ENCODE assay signal across 24 cellular contexts in genomic region chr15:86608461-86608860, GRCh38.
DNase-seq lines count a peak whose midpoint lies in the region; ATAC-seq and TF ChIP-seq lines count a peak whose summit lies in the region.
"Had no signal": no experiment of that assay in that cellular context is flagged by ENCODE, and none has a peak within 500 bp of the region (broad histone marks: within the 10 kb centered on the region; RNA-seq: fewer than 3 reads in every experiment).

No MANE protein-coding gene starts in this region.

- H3K27ac Mint-ChIP-seq in WTC11 = no peak overlapping the region
- H3K27ac Mint-ChIP-seq in stimulated activated naive CD8-positive, alpha-beta T cell treated with anti-CD3 and anti-CD28 coated beads, Interleukin-15, amount 100 ng/mL, for 72 hours = no peak overlapping the region
- H3K27ac Mint-ChIP-seq: activated CD8-positive, alpha-beta T cell treated with anti-CD3 and anti-CD28 coated beads for 36 hours; activated naive CD8-positive, alpha-beta T cell treated with anti-CD3 and anti-CD28 coated beads for 36 hours; CD8-positive, alpha-beta memory T cell; effector memory CD8-positive, alpha-beta T cell; stimulated activated memory B cell treated with anti-CD40 and anti-IgM and Interleukin-4, amounts not matched to agents 10 μg/mL and 1 μg/mL and 100 μg/mL, for 72 hours; T-cell had no signal

- no peaks in the 10 kb centered on the region; the same call in 1 of the 2 replicates for H3K27me3 Mint-ChIP-seq in WTC11 (ENCODE audit: low read depth)
- no peaks in the 10 kb centered on the region for H3K27me3 Mint-ChIP-seq in stimulated activated naive CD8-positive, alpha-beta T cell treated with anti-CD3 and anti-CD28 coated beads, Interleukin-15, amount 100 ng/mL, for 72 hours
- H3K27me3 Mint-ChIP-seq: activated CD8-positive, alpha-beta T cell treated with anti-CD3 and anti-CD28 coated beads for 36 hours; activated naive CD8-positive, alpha-beta T cell treated with anti-CD3 and anti-CD28 coated beads for 36 hours; stimulated activated memory B cell treated with anti-CD40 and anti-IgM and Interleukin-4, amounts not matched to agents 10 μg/mL and 1 μg/mL and 100 μg/mL, for 72 hours; T-cell had no signal

- intact Hi-C loops in Right ventricle myocardium inferior (cut with DNase I) (no loop called here), right cardiac atrium (cut with DNase I) (no loop called here), esophagus muscularis mucosa (cut with DNase I) (no loop called here), posterior vena cava (cut with DNase I) (no loop called here)

- TF ChIP-seq EP300 in esophagus muscularis mucosa (IDR thresholded peaks at IDR 0.05) = no peak

- CTCF ChIA-PET in WTC11 (lab: Charles Lee) = no interaction called here

- no peak overlapping the region for H3K27ac ChIP-seq in right atrium auricular region
- no peak overlapping the region for H3K27ac ChIP-seq in right cardiac atrium (ENCODE audit: low read length)
- H3K27ac ChIP-seq in esophagus muscularis mucosa (replicated peaks in 1 of 4) = no peak overlapping the region
- H3K27ac ChIP-seq: A549, KMS-11, spleen, upper lobe of left lung had no signal

- WGBS in right cardiac atrium = 22% methylated on average over 3 of the region's 3 CpGs
- WGBS in esophagus muscularis mucosa = 59% methylated on average over 2 of the region's 3 CpGs

- DNase-seq in Right ventricle myocardium inferior (ENCODE audit: missing footprints) (peak; percentile 71), right atrium auricular region (ENCODE audit: low spot score) (no peak), WTC11 (ENCODE audit: low spot score) (no peak), right cardiac atrium (peak; percentile 51 to 77 (median 64)), esophagus muscularis mucosa (ENCODE audit: extremely low spot score) (no peak), posterior vena cava (ENCODE audit: low spot score) (no peak)
- no peak for DNase-seq in stimulated activated naive CD8-positive, alpha-beta T cell treated with anti-CD3 and anti-CD28 coated beads, Interleukin-15, amount 100 ng/mL, for 72 hours
- DNase-seq in NK-92 treated with Interleukin-12 subunit alpha and Interleukin-12 subunit beta, amount 100 ng/mL, for 24 hours (lab: John Stamatoyannopoulos, UW) = no peak
- DNase-seq: activated CD8-positive, alpha-beta T cell treated with anti-CD3 and anti-CD28 coated beads for 36 hours; activated naive CD8-positive, alpha-beta T cell treated with anti-CD3 and anti-CD28 coated beads for 36 hours; activated T-cell treated with anti-CD3 and anti-CD28 coated beads, Interleukin-2, amount 50 U/mL, for 48 hours; CD8-positive, alpha-beta memory T cell; effector memory CD8-positive, alpha-beta T cell; left cardiac atrium; NCI-H187; NCI-H526 treated with DMSO at 0.1 percent for 48 hours; spleen; T-cell; upper lobe of left lung had no signal

- H3K4me3 ChIP-seq in right atrium auricular region = no peak overlapping the region
- H3K4me3 ChIP-seq in right cardiac atrium (ENCODE audit: low read length) = no peak overlapping the region
- H3K4me3 ChIP-seq in esophagus muscularis mucosa = no peak overlapping the region
- H3K4me3 ChIP-seq: A549, GM12878, spleen, upper lobe of left lung had no signal

- H3K36me3 Mint-ChIP-seq in WTC11 = peaks cover 13% of the 10 kb centered on the region
- H3K36me3 Mint-ChIP-seq: activated naive CD8-positive, alpha-beta T cell treated with anti-CD3 and anti-CD28 coated beads for 36 hours; CD8-positive, alpha-beta memory T cell; stimulated activated memory B cell treated with anti-CD40 and anti-IgM and Interleukin-4, amounts not matched to agents 10 μg/mL and 1 μg/mL and 100 μg/mL, for 72 hours; T-cell had no signal

- ATAC-seq in Right ventricle myocardium inferior (peak; percentile 52), WTC11 (peak; percentile 33; the same call in 1 of the 2 replicates), right cardiac atrium (peak in 1 of 2 donors; percentile 56)
- ATAC-seq in stimulated activated naive CD8-positive, alpha-beta T cell treated with anti-CD3 and anti-CD28 coated beads, Interleukin-15, amount 100 ng/mL, for 72 hours = no peak
- ATAC-seq: activated CD8-positive, alpha-beta T cell treated with anti-CD3 and anti-CD28 coated beads for 36 hours; effector memory CD8-positive, alpha-beta T cell; GM12878; stimulated activated memory B cell treated with anti-CD40 and anti-IgM and Interleukin-4, amounts not matched to agents 10 μg/mL and 1 μg/mL and 100 μg/mL, for 72 hours; T-cell had no signal

- no peak overlapping the region for H3K4me3 Mint-ChIP-seq in WTC11
- H3K4me3 Mint-ChIP-seq in stimulated activated naive CD8-positive, alpha-beta T cell treated with anti-CD3 and anti-CD28 coated beads, Interleukin-15, amount 100 ng/mL, for 72 hours = no peak overlapping the region
- H3K4me3 Mint-ChIP-seq: activated CD8-positive, alpha-beta T cell treated with anti-CD3 and anti-CD28 coated beads for 36 hours; activated naive CD8-positive, alpha-beta T cell treated with anti-CD3 and anti-CD28 coated beads for 36 hours; CD8-positive, alpha-beta memory T cell; central memory CD8-positive, alpha-beta T cell; effector memory CD8-positive, alpha-beta T cell; stimulated activated memory B cell treated with anti-CD40 and anti-IgM and Interleukin-4, amounts not matched to agents 10 μg/mL and 1 μg/mL and 100 μg/mL, for 72 hours; T-cell had no signal

- H3K36me3 ChIP-seq in right atrium auricular region = no peaks in the 10 kb centered on the region
- H3K36me3 ChIP-seq in esophagus muscularis mucosa = no peaks in the 10 kb centered on the region
- H3K36me3 ChIP-seq: spleen, upper lobe of left lung had no signal

- no peak for TF ChIP-seq CTCF in right atrium auricular region (IDR thresholded peaks at IDR 0.05)
- TF ChIP-seq CTCF in WTC11 (IDR thresholded peaks at IDR 0.05) = no peak
- no peak for TF ChIP-seq CTCF in esophagus muscularis mucosa (IDR thresholded peaks at IDR 0.05)

- POLR2A ChIA-PET in WTC11 (lab: Charles Lee) = interaction anchor here (0.8 kb wide), 1 partner anchor 16 kb away, joined by 3 read pairs; no protein-coding TSS in a partner anchor

- H3K4me1 ChIP-seq in right atrium auricular region (no peaks in the 10 kb centered on the region), right cardiac atrium (ENCODE audit: control insufficient read depth, insufficient read depth, low read length) (no peaks in the 10 kb centered on the region), esophagus muscularis mucosa (no peaks in the 10 kb centered on the region)
- H3K4me1 ChIP-seq: upper lobe of left lung had no signal

- TF ChIP-seq POLR2A in esophagus muscularis mucosa (IDR thresholded peaks at IDR 0.05; ENCODE audit: low read depth) = no peak

- peaks cover 20% of the 10 kb centered on the region for H3K9me3 Mint-ChIP-seq in WTC11
- peaks cover 0 to 7% of the 10 kb centered on the region in 2 donors for H3K9me3 Mint-ChIP-seq in stimulated activated naive CD8-positive, alpha-beta T cell treated with anti-CD3 and anti-CD28 coated beads, Interleukin-15, amount 100 ng/mL, for 72 hours
- H3K9me3 Mint-ChIP-seq: activated CD8-positive, alpha-beta T cell treated with anti-CD3 and anti-CD28 coated beads for 36 hours; activated naive CD8-positive, alpha-beta T cell treated with anti-CD3 and anti-CD28 coated beads for 36 hours; CD8-positive, alpha-beta memory T cell; central memory CD8-positive, alpha-beta T cell; effector memory CD8-positive, alpha-beta T cell had no signal

- no peaks in the 10 kb centered on the region for H3K27me3 ChIP-seq in right atrium auricular region
- H3K27me3 ChIP-seq in right cardiac atrium (ENCODE audit: control insufficient read depth, insufficient read depth) = peaks cover 3% of the 10 kb centered on the region
- no peaks in the 10 kb centered on the region for H3K27me3 ChIP-seq in esophagus muscularis mucosa
- H3K27me3 ChIP-seq: spleen, upper lobe of left lung had no signal

- H3K9me3 ChIP-seq in right atrium auricular region = no peaks in the 10 kb centered on the region
- no peaks in the 10 kb centered on the region for H3K9me3 ChIP-seq in right cardiac atrium (ENCODE audit: control insufficient read depth, low read length)
- no peaks in the 10 kb centered on the region for H3K9me3 ChIP-seq in esophagus muscularis mucosa
- H3K9me3 ChIP-seq: A549, spleen, upper lobe of left lung had no signal

- H3K4me1 Mint-ChIP-seq in WTC11 = peaks cover 61% of the 10 kb centered on the region
- H3K4me1 Mint-ChIP-seq in stimulated activated naive CD8-positive, alpha-beta T cell treated with anti-CD3 and anti-CD28 coated beads, Interleukin-15, amount 100 ng/mL, for 72 hours = peaks cover 18% of the 10 kb centered on the region
- H3K4me1 Mint-ChIP-seq: stimulated activated memory B cell treated with anti-CD40 and anti-IgM and Interleukin-4, amounts not matched to agents 10 μg/mL and 1 μg/mL and 100 μg/mL, for 72 hours had no signal

TF ChIP-seq in WTC11, 78 proteins besides CTCF, POLR2A, EP300 and RAD21 (continues in another document):
- TF ChIP-seq ZMAT4 (CRISPR knock-in tag; IDR thresholded peaks at IDR 0.05) = no peak
- no peak for TF ChIP-seq MAX (CRISPR knock-in tag; IDR thresholded peaks at IDR 0.05)
- no peak for TF ChIP-seq MXD4 (CRISPR knock-in tag; IDR thresholded peaks at IDR 0.05; ENCODE audit: borderline replicate concordance)
- TF ChIP-seq E2F1 (CRISPR knock-in tag; IDR thresholded peaks at IDR 0.05) = no peak
- TF ChIP-seq ZNF232 (CRISPR knock-in tag; IDR thresholded peaks at IDR 0.05) = no peak
- TF ChIP-seq ETV6 (CRISPR knock-in tag; IDR thresholded peaks at IDR 0.05) = no peak
- TF ChIP-seq CREM (CRISPR knock-in tag; IDR thresholded peaks at IDR 0.05) = no peak

Comparison
In these comparisons a context has a peak if more than half of its experiments do, and no peak if none do; other contexts are left out.
1. DNase-seq: peak in Right ventricle myocardium inferior (single experiment) and right cardiac atrium (3 of 3); none in right atrium auricular region (single experiment), WTC11 (single experiment), esophagus muscularis mucosa (single experiment), stimulated activated naive CD8-positive, alpha-beta T cell treated with anti-CD3 and anti-CD28 coated beads, Interleukin-15, amount 100 ng/mL, for 72 hours (0 of 2), posterior vena cava (single experiment) and NK-92 treated with Interleukin-12 subunit alpha and Interleukin-12 subunit beta, amount 100 ng/mL, for 24 hours (single experiment).